In the genomic region with DNA sequence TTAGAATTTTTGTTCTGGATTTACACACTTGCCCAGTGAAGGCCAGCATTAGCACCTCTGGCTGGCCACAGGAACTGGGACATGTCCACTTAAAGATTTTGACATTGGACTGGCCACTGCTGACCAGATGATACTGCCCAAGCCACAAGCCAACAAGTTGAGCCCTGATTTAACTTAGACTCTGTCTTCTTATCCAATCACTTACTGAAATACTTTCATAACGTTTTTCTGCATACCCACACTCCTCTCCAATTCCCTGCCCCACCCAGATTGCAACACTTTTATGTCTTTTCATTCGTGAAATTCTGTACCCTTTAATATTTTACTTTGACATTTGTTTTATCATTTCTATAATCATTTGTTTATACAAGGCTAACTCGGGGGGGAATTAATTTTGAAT, we compare ENCODE assay signal across 23 cellular contexts.
DNase-seq lines count a peak whose midpoint lies in the region; ATAC-seq and TF ChIP-seq lines count a peak whose summit lies in the region.
"Had no signal": no experiment of that assay in that cellular context is flagged by ENCODE, and none has a peak within 500 bp of the region (broad histone marks: within the 10 kb centered on the region; RNA-seq: fewer than 3 reads in every experiment).

No MANE protein-coding gene starts in this region.

- CTCF ChIA-PET in T-cell (lab: Charles Lee), result interaction anchor here in 1 of 2 donors (1.5 kb wide), 1 partner anchor 65 kb away, joined by 3 read pairs; no protein-coding TSS in a partner anchor

- TF ChIP-seq POLR2A in prostate gland (IDR thresholded peaks at IDR 0.05), result no peak
- no peak for TF ChIP-seq POLR2A in testis (IDR thresholded peaks at IDR 0.05)
- TF ChIP-seq POLR2A in suprapubic skin (IDR thresholded peaks at IDR 0.05), result no peak

- H3K27me3 Mint-ChIP-seq in T-cell, result no peaks in the 10 kb centered on the region

- intact Hi-C loops in Right ventricle myocardium inferior (cut with DNase I), result no loop called here
- intact Hi-C loops in cardiac septum (cut with DNase I), result no loop called here
- intact Hi-C loops in prostate gland (cut with DNase I), result no loop called here
- intact Hi-C loops in testis (cut with DNase I; ENCODE audit: low total_unique reads), result no loop called here

- H3K36me3 ChIP-seq in adipocyte (ENCODE audit: control insufficient read depth, insufficient read depth, low read length, severe bottlenecking) (no peaks in the 10 kb centered on the region), prostate gland (no peaks in the 10 kb centered on the region), testis (ENCODE audit: low read depth, missing control alignments) (no peaks in the 10 kb centered on the region), suprapubic skin (no peaks in the 10 kb centered on the region)
- H3K36me3 ChIP-seq: ascending aorta, esophagus squamous epithelium, MG63, transverse colon had no signal

- no peaks in the 10 kb centered on the region for H3K9me3 ChIP-seq in adipocyte (ENCODE audit: control insufficient read depth, low read length)
- H3K9me3 ChIP-seq in prostate gland, result no peaks in the 10 kb centered on the region
- H3K9me3 ChIP-seq in testis, result no peaks in the 10 kb centered on the region
- no peaks in the 10 kb centered on the region for H3K9me3 ChIP-seq in suprapubic skin
- H3K9me3 ChIP-seq: ascending aorta, esophagus squamous epithelium, transverse colon had no signal

- H3K27ac Mint-ChIP-seq in T-cell, result peak overlapping the region; percentile 95 to 98
- H3K27ac Mint-ChIP-seq: naive B cell had no signal

- peaks cover 49% of the 10 kb centered on the region for H3K36me3 Mint-ChIP-seq in T-cell

- no peak for TF ChIP-seq EP300 in suprapubic skin (IDR thresholded peaks at IDR 0.05)

- no peak for DNase-seq in Right ventricle myocardium inferior (ENCODE audit: missing footprints)
- no peak for DNase-seq in cardiac septum (ENCODE audit: low spot score)
- no peak for DNase-seq in T-cell
- DNase-seq in adipocyte (ENCODE audit: low read depth), result peak; percentile 71
- DNase-seq in prostate gland (ENCODE audit: low spot score), result no peak
- DNase-seq in testis, result no peak
- no peak for DNase-seq in suprapubic skin (ENCODE audit: low spot score in 2 of 2)
- no peak for DNase-seq in NCI-H526 (lab: John Stamatoyannopoulos, UW)
- DNase-seq: activated effector memory CD4-positive, alpha-beta T cell treated with anti-CD3 and anti-CD28 coated beads, Interleukin-2, amount 50 U/mL, for 16 hours; DMS79 treated with DMSO at 0.1 percent for 48 hours; effector CD8-positive, alpha-beta T cell; esophagus squamous epithelium; mesenchymal stem cell; MG63; naive B cell; NCI-H1436 treated with DMSO at 0.1 percent for 48 hours; NCI-H2171; NCI-H69; stimulated activated CD4-positive, alpha-beta T cell treated with anti-CD3 and anti-CD28 coated beads, Interleukin-2, amount 100 ng/mL, for 24 hours; stimulated activated naive CD4-positive, alpha-beta T cell; transverse colon had no signal

- peaks cover 7 to 32% (median 9%) of the 10 kb centered on the region in 3 donors for H3K9me3 Mint-ChIP-seq in T-cell

- 7% methylated on average over 3 of the region's 3 CpGs for WGBS in prostate gland
- 40 to 43% methylated on average over 3 of the region's 3 CpGs for WGBS in testis, 2 donors
- 17% methylated on average over 3 of the region's 3 CpGs for WGBS in suprapubic skin

- H3K4me1 ChIP-seq in adipocyte (ENCODE audit: control insufficient read depth, insufficient read depth, low read length) (peaks cover 4% of the 10 kb centered on the region), prostate gland (replicated peaks) (no peaks in the 10 kb centered on the region), testis (no peaks in the 10 kb centered on the region), suprapubic skin (no peaks in the 10 kb centered on the region)
- H3K4me1 ChIP-seq: ascending aorta, esophagus squamous epithelium, parathyroid adenoma had no signal

- TF ChIP-seq CTCF in prostate gland (IDR thresholded peaks at IDR 0.05) (no peak), testis (IDR thresholded peaks at IDR 0.05) (no peak), suprapubic skin (IDR thresholded peaks at IDR 0.05) (no peak)

- H3K27me3 ChIP-seq in adipocyte (replicated peaks; ENCODE audit: control insufficient read depth, insufficient read depth, low read length) (peaks cover 3% of the 10 kb centered on the region), prostate gland (replicated peaks; ENCODE audit: insufficient read depth) (no peaks in the 10 kb centered on the region), testis (no peaks in the 10 kb centered on the region), suprapubic skin (no peaks in the 10 kb centered on the region)
- H3K27me3 ChIP-seq: ascending aorta, esophagus squamous epithelium, transverse colon had no signal

- no peak overlapping the region for H3K9ac ChIP-seq in adipocyte (ENCODE audit: low read length)
- H3K9ac ChIP-seq: parathyroid adenoma had no signal

- H3K4me1 Mint-ChIP-seq in T-cell, result peaks cover 58 to 79% (median 65%) of the 10 kb centered on the region in 3 donors

- ATAC-seq in Right ventricle myocardium inferior (peak; percentile 65), T-cell (replicated peaks in 1 of 4) (no peak)

- H3K4me3 Mint-ChIP-seq in T-cell, result peak overlapping the region in 1 of 3 donors; percentile 15
- H3K4me3 Mint-ChIP-seq: naive B cell had no signal

- POLR2A ChIA-PET in T-cell (lab: Charles Lee), result interaction anchor here (0.7 to 1.0 kb wide), 2 partner anchors 9 to 222 kb away, joined by 3 read pairs; no protein-coding TSS in a partner anchor

- peak overlapping the region; percentile 7 to 12 for H3K27ac ChIP-seq in prostate gland
- no peak overlapping the region for H3K27ac ChIP-seq in testis
- H3K27ac ChIP-seq in suprapubic skin, result no peak overlapping the region
- H3K27ac ChIP-seq: ascending aorta, esophagus squamous epithelium, parathyroid adenoma, transverse colon had no signal

- H3K4me3 ChIP-seq in adipocyte (ENCODE audit: low read length) (no peak overlapping the region), prostate gland (no peak overlapping the region), testis (no peak overlapping the region), suprapubic skin (no peak overlapping the region)
- H3K4me3 ChIP-seq: ascending aorta, esophagus squamous epithelium, MG63, transverse colon had no signal

Comparison
In these comparisons a context has a peak if more than half of its experiments do, and no peak if none do; other contexts are left out.
1. H3K27ac ChIP-seq: peak in prostate gland (2 of 2); none in testis (0 of 2) and suprapubic skin (single experiment).